ENCODE assay signal across 20 cellular contexts in the genomic region with DNA sequence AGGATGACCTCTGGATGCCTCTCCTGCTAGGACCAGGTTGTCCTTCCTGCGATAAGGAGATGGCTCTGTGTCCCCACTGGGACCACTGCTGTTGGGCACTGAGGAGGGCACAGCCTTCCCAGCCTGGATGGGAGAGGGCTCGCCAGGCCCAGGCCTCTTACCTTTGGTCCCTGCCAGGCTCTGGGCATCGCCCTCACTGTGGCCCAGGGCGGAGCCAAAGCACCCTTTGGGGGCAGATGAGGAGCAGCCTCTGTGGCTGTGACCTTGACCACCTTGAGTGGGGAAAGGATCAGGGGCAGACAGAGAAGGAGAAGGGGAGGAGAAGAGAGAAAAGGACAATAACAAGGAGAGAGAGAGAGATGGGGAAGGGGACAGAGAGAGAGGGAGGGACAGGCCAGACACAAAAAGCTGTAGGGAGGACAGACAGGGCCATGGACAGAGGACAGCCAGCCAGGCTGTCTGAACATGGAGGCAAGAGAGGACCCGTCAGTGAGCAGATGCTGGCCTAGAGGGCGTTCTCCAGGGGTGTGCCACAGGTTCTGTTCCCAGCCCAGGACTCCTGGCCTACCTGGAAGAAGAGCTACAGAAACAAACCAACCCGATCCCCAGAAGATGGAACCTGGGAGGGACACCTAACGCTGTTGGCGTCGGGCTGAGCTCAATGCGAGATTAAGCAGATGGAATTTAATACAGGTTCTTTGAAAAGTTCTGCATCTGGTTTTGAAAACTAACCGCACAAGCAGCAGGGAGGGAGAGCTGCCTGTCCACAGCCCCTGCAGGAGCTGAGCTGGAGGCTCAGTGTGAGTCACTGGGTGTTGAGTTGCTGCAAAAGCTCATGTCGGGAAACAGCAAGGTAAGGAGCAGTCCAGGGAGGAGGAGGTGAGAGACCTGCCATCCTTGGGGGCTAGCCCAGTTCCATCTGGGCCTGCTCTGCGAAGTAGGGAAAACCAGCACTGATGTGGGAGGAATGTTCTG.
DNase-seq lines count a peak whose midpoint lies in the region; ATAC-seq and TF ChIP-seq lines count a peak whose summit lies in the region.
"Had no signal": no experiment of that assay in that cellular context is flagged by ENCODE, and none has a peak within 500 bp of the region (broad histone marks: within the 10 kb centered on the region; RNA-seq: fewer than 3 reads in every experiment).

No MANE protein-coding gene starts in this region.

- H3K36me3 Mint-ChIP-seq in osteocyte (ENCODE audit: unreplicated experiment): no peaks in the 10 kb centered on the region
- H3K36me3 Mint-ChIP-seq: T-cell had no signal

- ATAC-seq in GM21526 (IDR thresholded peaks at IDR 0.05; ENCODE audit: low FRiP score, unreplicated experiment): no peak
- ATAC-seq: activated CD8-positive, alpha-beta T cell treated with anti-CD3 and anti-CD28 coated beads, Interleukin-2, amount 10 ng/mL, durations not matched to agents 7 days and 5 days; naive thymus-derived CD8-positive, alpha-beta T cell; T-cell; WTC11 had no signal

- DNase-seq in ELR (ENCODE audit: low read depth) (peak; percentile 29), NT2/D1 (ENCODE audit: low read depth, low spot score) (no peak), coronary artery (ENCODE audit: low spot score) (peak; percentile 59), osteocyte (ENCODE audit: extremely low spot score, unreplicated experiment) (peak; percentile 74), transverse colon (no peak), hippocampal formation (lab: John Stamatoyannopoulos, UW) (no peak), OCI-M2 (lab: John Stamatoyannopoulos, UW; ENCODE audit: unreplicated experiment) (no peak)
- DNase-seq: activated CD8-positive, alpha-beta T cell treated with anti-CD3 and anti-CD28 coated beads, Interleukin-2, amount 10 ng/mL, durations not matched to agents 7 days and 5 days; activated gamma-delta T cell; anterior cingulate cortex; EL; NCI-H1436; NK-92 treated with Interleukin-12 subunit alpha and Interleukin-12 subunit beta, amount 100 ng/mL, for 24 hours; stimulated activated naive CD4-positive, alpha-beta T cell treated with Interleukin-2 at 50 U/mL for 16 hours; T-cell had no signal

- H3K9me3 Mint-ChIP-seq in osteocyte (ENCODE audit: unreplicated experiment): peaks cover 10% of the 10 kb centered on the region
- H3K9me3 Mint-ChIP-seq: dendritic cell treated with granulocyte-macrophage colony-stimulating factor and Interleukin-4, amounts not matched to agents 40 ng/mL and 50 ng/mL, for 4 days had no signal

- no peak for TF ChIP-seq EP300 in transverse colon (IDR thresholded peaks at IDR 0.05; ENCODE audit: low read depth)

- no peak overlapping the region for H3K27ac Mint-ChIP-seq in osteocyte (ENCODE audit: unreplicated experiment)
- H3K27ac Mint-ChIP-seq: activated CD8-positive, alpha-beta T cell treated with anti-CD3 and anti-CD28 coated beads, Interleukin-2, amount 10 ng/mL, durations not matched to agents 7 days and 5 days; dendritic cell treated with granulocyte-macrophage colony-stimulating factor and Interleukin-4, amounts not matched to agents 40 ng/mL and 50 ng/mL, for 4 days; T-cell; WTC11 had no signal

- no peak overlapping the region for H3K27ac ChIP-seq in coronary artery
- H3K27ac ChIP-seq in transverse colon: no peak overlapping the region
- H3K27ac ChIP-seq: vagina had no signal

- 80 to 83% methylated on average over 5 to 14 of the region's 14 CpGs for WGBS in transverse colon (ENCODE audit: low coverage in 1 of 2), 2 donors

- H3K9me3 ChIP-seq in NT2/D1 (ENCODE audit: insufficient read depth, low read length): peaks cover 33% of the 10 kb centered on the region
- H3K9me3 ChIP-seq in transverse colon: no peaks in the 10 kb centered on the region
- H3K9me3 ChIP-seq: vagina had no signal

- H3K9ac ChIP-seq in NT2/D1 (ENCODE audit: insufficient read length, low read depth): peak overlapping the region; percentile 50

- H3K4me1 Mint-ChIP-seq in osteocyte (ENCODE audit: unreplicated experiment): no peaks in the 10 kb centered on the region
- H3K4me1 Mint-ChIP-seq: T-cell had no signal

- peaks cover 2% of the 10 kb centered on the region for H3K27me3 Mint-ChIP-seq in osteocyte (ENCODE audit: unreplicated experiment)

- no peak overlapping the region for H3K4me3 ChIP-seq in NT2/D1 (ENCODE audit: insufficient read length, low read depth)
- H3K4me3 ChIP-seq in coronary artery: no peak overlapping the region
- no peak overlapping the region for H3K4me3 ChIP-seq in transverse colon
- H3K4me3 ChIP-seq: vagina had no signal

- TF ChIP-seq CTCF in coronary artery (IDR thresholded peaks at IDR 0.05) (no peak), osteocyte (IDR thresholded peaks at IDR 0.05) (no peak), transverse colon (IDR thresholded peaks at IDR 0.05) (no peak)

- no peak for TF ChIP-seq POLR2A in transverse colon (IDR thresholded peaks at IDR 0.05)

- H3K4me1 ChIP-seq in NT2/D1 (ENCODE audit: insufficient read depth, insufficient read length): peaks cover 43% of the 10 kb centered on the region
- H3K4me1 ChIP-seq in transverse colon: no peaks in the 10 kb centered on the region

- H3K36me3 ChIP-seq in NT2/D1 (ENCODE audit: insufficient read depth, insufficient read length, low read length) (no peaks in the 10 kb centered on the region), transverse colon (no peaks in the 10 kb centered on the region)
- H3K36me3 ChIP-seq: vagina had no signal

- H3K27me3 ChIP-seq in NT2/D1 (ENCODE audit: insufficient read depth, insufficient read length): no peaks in the 10 kb centered on the region
- peaks cover 12% of the 10 kb centered on the region for H3K27me3 ChIP-seq in transverse colon
- H3K27me3 ChIP-seq: vagina had no signal

- intact Hi-C loops in transverse colon (cut with DNase I; ENCODE audit: low total_unique reads): no loop called here

- H3K4me3 Mint-ChIP-seq in osteocyte (ENCODE audit: unreplicated experiment): no peak overlapping the region
- H3K4me3 Mint-ChIP-seq: activated CD8-positive, alpha-beta T cell treated with anti-CD3 and anti-CD28 coated beads, Interleukin-2, amount 10 ng/mL, durations not matched to agents 7 days and 5 days; dendritic cell treated with granulocyte-macrophage colony-stimulating factor and Interleukin-4, amounts not matched to agents 40 ng/mL and 50 ng/mL, for 4 days; naive thymus-derived CD8-positive, alpha-beta T cell; T-cell; WTC11 had no signal

- in situ Hi-C loops in transverse colon (cut with MboI; ENCODE audit: low pct_ligation_motif_present in 1 of 4, low pct_unique_long_range_greater_than_20kb in 1 of 4, low sequenced_read_pairs in 3 of 4): no loop called here

Comparison
In these comparisons a context has a peak if more than half of its experiments do, and no peak if none do; other contexts are left out.
1. DNase-seq: peak in ELR (single experiment), coronary artery (single experiment) and osteocyte (single experiment); none in NT2/D1 (single experiment), transverse colon (single experiment), hippocampal formation (0 of 2) and OCI-M2 (single experiment).